In genomic region chr9:20604561-20604960, GRCh38 we compare ENCODE assay signal across 9 cellular contexts. TPM values are rescaled to one million over a fixed set of nuclear protein-coding genes. Genes with fewer than 3 reads are reported as not detected.
DNase-seq lines count a peak whose midpoint lies in the region; ATAC-seq, FAIRE-seq and TF ChIP-seq lines count a peak whose summit lies in the region.
"Had no signal": no experiment of that assay in that cellular context is flagged by ENCODE, and none has a peak within 500 bp of the region (broad histone marks: within the 10 kb centered on the region; RNA-seq: fewer than 3 reads in every experiment).

No MANE protein-coding gene starts in this region.

- 35 to 46% methylated on average over 5 of the region's 5 CpGs for WGBS in tibial nerve, 2 donors

- peak; percentile 23 for DNase-seq in LoVo (ENCODE audit: low spot score)
- DNase-seq in foreskin fibroblast: peak in 1 of 2 donors; percentile 68
- no peak for DNase-seq in progenitor cell of endocrine pancreas (ENCODE audit: low spot score, unreplicated experiment)
- DNase-seq in GM10266 (ENCODE audit: extremely low spot score): no peak
- DNase-seq in AG20443 (ENCODE audit: low spot score): no peak
- DNase-seq in tibial nerve (ENCODE audit: low spot score in 2 of 2): no peak

- H3K4me1 Mint-ChIP-seq in progenitor cell of endocrine pancreas (ENCODE audit: low read depth): peaks cover 9% of the 10 kb centered on the region

- H3K4me1 ChIP-seq in tibial nerve: peaks cover 0 to 54% (median 5%) of the 10 kb centered on the region in 4 donors

- ATAC-seq in GM21423 (IDR thresholded peaks at IDR 0.05; ENCODE audit: unreplicated experiment): peak; percentile 82

- peak overlapping the region in 2 of 4 donors; percentile 1 to 33 for H3K27ac ChIP-seq in tibial nerve
- H3K27ac ChIP-seq: epithelial cell of prostate had no signal

- no peaks in the 10 kb centered on the region for H3K27me3 Mint-ChIP-seq in progenitor cell of endocrine pancreas

- no peak overlapping the region for H3K27ac Mint-ChIP-seq in progenitor cell of endocrine pancreas

- no peak for TF ChIP-seq EP300 in tibial nerve (IDR thresholded peaks at IDR 0.05)

- no peaks in the 10 kb centered on the region for H3K9me3 Mint-ChIP-seq in progenitor cell of endocrine pancreas (ENCODE audit: low read depth)

- no peak for TF ChIP-seq POLR2A in tibial nerve (IDR thresholded peaks at IDR 0.05)

- H3K36me3 Mint-ChIP-seq in progenitor cell of endocrine pancreas (ENCODE audit: insufficient read depth): no peaks in the 10 kb centered on the region

- FAIRE-seq in G401.6 (lab: Jason Lieb, UNC): peak; percentile 3

- H3K4me3 ChIP-seq in foreskin fibroblast (ENCODE audit: low read depth in 1 of 2, low read length in 2 of 2) (peak overlapping the region; percentile 26 to 35), tibial nerve (peak overlapping the region in 1 of 4 donors; percentile 27)

- no peak for TF ChIP-seq CTCF in foreskin fibroblast (IDR thresholded peaks at IDR 0.05; ENCODE audit: low read depth, low read length)
- TF ChIP-seq CTCF in progenitor cell of endocrine pancreas (IDR thresholded peaks at IDR 0.05; ENCODE audit: unreplicated experiment): no peak
- TF ChIP-seq CTCF in GM10266 (IDR thresholded peaks at IDR 0.05; ENCODE audit: control insufficient read depth, insufficient read depth, low read depth, missing control alignments): no peak
- no peak for TF ChIP-seq CTCF in tibial nerve (IDR thresholded peaks at IDR 0.05)

- H3K36me3 ChIP-seq in tibial nerve: no peaks in the 10 kb centered on the region

- no peak overlapping the region for H3K4me3 Mint-ChIP-seq in progenitor cell of endocrine pancreas (ENCODE audit: low read depth)

- no peaks in the 10 kb centered on the region for H3K27me3 ChIP-seq in tibial nerve

- H3K9me3 ChIP-seq in tibial nerve: no peaks in the 10 kb centered on the region

RNA-seq across cellular contexts. Expression of gene MLLT3, which starts 17.7 kb away (rescaled TPM):
- 23.8 and 25.8 TPM in 2 replicates for total RNA-seq in progenitor cell of endocrine pancreas
- 10 to 100 TPM; 10.2 to 15.3 (median 14.5) TPM for total RNA-seq in tibial nerve
